22 cellular contexts compared by ENCODE assay signal in the genomic region with DNA sequence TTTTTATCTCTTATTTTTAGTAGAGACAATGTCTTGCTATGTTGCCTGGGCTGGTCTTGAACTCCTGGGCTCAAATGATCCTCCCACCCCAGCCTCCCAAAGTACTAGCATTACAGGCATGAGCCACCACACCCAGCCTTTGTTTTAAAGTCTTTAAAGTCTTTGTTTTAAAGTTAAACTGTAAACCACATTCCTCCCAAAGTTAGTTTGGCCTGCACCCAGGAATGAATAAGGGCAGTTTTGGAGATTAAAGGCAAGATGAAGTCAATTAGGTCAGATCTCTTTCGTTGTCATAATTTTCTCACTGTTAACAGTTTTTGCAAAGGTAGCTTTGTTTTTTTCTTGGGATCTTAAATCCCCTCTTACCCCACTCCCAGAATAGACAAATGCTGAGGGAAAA.
A peak's percentile ranks its signal among the peaks of the same experiment; 100 is the strongest.
DNase-seq lines count a peak whose midpoint lies in the region; ATAC-seq and TF ChIP-seq lines count a peak whose summit lies in the region.
"Had no signal": no experiment of that assay in that cellular context is flagged by ENCODE, and none has a peak within 500 bp of the region (broad histone marks: within the 10 kb centered on the region; RNA-seq: fewer than 3 reads in every experiment).

No MANE protein-coding gene starts in this region.

- H3K9ac ChIP-seq in mesendoderm (ENCODE audit: low read length) = no peak overlapping the region
- H3K9ac ChIP-seq: KMS-11 had no signal

- H3K4me3 ChIP-seq in cardiac muscle cell (no peak overlapping the region), fibroblast of the aortic adventitia (ENCODE audit: low read depth, low read length) (no peak overlapping the region), mesendoderm (ENCODE audit: low read length) (no peak overlapping the region)
- H3K4me3 ChIP-seq: ascending aorta, coronary artery, right lobe of liver had no signal

- no peak overlapping the region for H3K4ac ChIP-seq in mesendoderm (ENCODE audit: low read depth, low read length)

- H2BK120ac ChIP-seq in mesendoderm (ENCODE audit: low read depth, low read length) = no peak overlapping the region

- peak overlapping the region; percentile 1 for H3K27ac Mint-ChIP-seq in activated CD8-positive, alpha-beta T cell treated with anti-CD3 and anti-CD28 coated beads for 36 hours
- peak overlapping the region; percentile 49 for H3K27ac Mint-ChIP-seq in stimulated activated naive B cell treated with anti-CD40 and anti-IgM and Interleukin-4, amounts not matched to agents 10 μg/mL and 1 μg/mL and 100 μg/mL, for 72 hours

- no peak overlapping the region for H2BK5ac ChIP-seq in mesendoderm (ENCODE audit: low read length)

- no peak overlapping the region for H4K5ac ChIP-seq in mesendoderm (ENCODE audit: low read length)

- H3K4me3 Mint-ChIP-seq in activated CD8-positive, alpha-beta T cell treated with anti-CD3 and anti-CD28 coated beads for 36 hours = no peak overlapping the region
- H3K4me3 Mint-ChIP-seq in stimulated activated naive B cell treated with anti-CD40 and anti-IgM and Interleukin-4, amounts not matched to agents 10 μg/mL and 1 μg/mL and 100 μg/mL, for 72 hours = no peak overlapping the region

- no peaks in the 10 kb centered on the region for H3K9me3 Mint-ChIP-seq in activated CD8-positive, alpha-beta T cell treated with anti-CD3 and anti-CD28 coated beads for 36 hours
- H3K9me3 Mint-ChIP-seq in stimulated activated naive B cell treated with anti-CD40 and anti-IgM and Interleukin-4, amounts not matched to agents 10 μg/mL and 1 μg/mL and 100 μg/mL, for 72 hours = no peaks in the 10 kb centered on the region

- no peak overlapping the region for H3K18ac ChIP-seq in mesendoderm (ENCODE audit: low read length)

- H2AK5ac ChIP-seq in mesendoderm (ENCODE audit: low read length) = no peak overlapping the region

- no CpG with 5 or more reads among the region's 1 CpG for WGBS in mesendoderm (ENCODE audit: extremely low coverage, insufficient coverage, low lambda C conversion rate)

- intact Hi-C loops in Right ventricle myocardium inferior (cut with DNase I) = no loop called here
- intact Hi-C loops in activated CD8-positive, alpha-beta T cell treated with anti-CD3 and anti-CD28 coated beads for 36 hours (cut with micrococcal nuclease) = no loop called here

- DNase-seq in cardiac muscle cell (ENCODE audit: low read depth in 1 of 2, low spot score in 1 of 2) (peak in 1 of 2 donors; percentile 33), Right ventricle myocardium inferior (ENCODE audit: missing footprints) (no peak), fibroblast of the aortic adventitia (ENCODE audit: low read depth) (peak; percentile 69), NCI-H345 (lab: John Stamatoyannopoulos, UW) (no peak), mesendoderm (no peak)
- no peak for DNase-seq in activated CD8-positive, alpha-beta T cell treated with anti-CD3 and anti-CD28 coated beads for 36 hours
- DNase-seq in stimulated activated naive B cell treated with anti-CD40 and anti-IgM and Interleukin-4, amounts not matched to agents 10 μg/mL and 1 μg/mL and 100 μg/mL, for 72 hours = no peak
- DNase-seq: activated CD4-positive, CD25-positive, alpha-beta regulatory T cell; activated effector memory CD4-positive, alpha-beta T cell treated with anti-CD3 and anti-CD28 coated beads, Interleukin-2, amount 50 U/mL, for 16 hours; HCEC 1CT; NCI-H1105 treated with DMSO at 0.1 percent for 48 hours; NCI-H2107; NCI-H526; right lobe of liver; SHP77; stimulated activated naive CD8-positive, alpha-beta T cell treated with anti-CD3 and anti-CD28 coated beads, Interleukin-15, Interleukin-2, amounts not matched to agents 100 U/mL and 50 U/mL, for 24 hours; T-helper 1 cell; trophoblast cell had no signal

- H3K9me3 ChIP-seq in cardiac muscle cell (ENCODE audit: low read depth) = no peaks in the 10 kb centered on the region
- H3K9me3 ChIP-seq: ascending aorta, right lobe of liver had no signal

- CTCF ChIA-PET in activated CD8-positive, alpha-beta T cell treated with anti-CD3 and anti-CD28 coated beads for 36 hours (lab: Charles Lee) = interaction anchor here (0.8 kb wide), 1 partner anchor 207 kb away, joined by 3 read pairs; no protein-coding TSS in a partner anchor

- H3K4me1 ChIP-seq in cardiac muscle cell (ENCODE audit: low read depth) (no peaks in the 10 kb centered on the region), mesendoderm (ENCODE audit: control insufficient read depth, low read depth, low read length) (no peaks in the 10 kb centered on the region)
- H3K4me1 ChIP-seq: ascending aorta, right lobe of liver had no signal

- no peak overlapping the region for H4K8ac ChIP-seq in mesendoderm (ENCODE audit: low read depth, low read length)

- H3K27ac ChIP-seq in cardiac muscle cell (peak overlapping the region; percentile 55), mesendoderm (ENCODE audit: low read depth, low read length) (no peak overlapping the region)
- H3K27ac ChIP-seq: ascending aorta, coronary artery, KMS-11, right lobe of liver had no signal

- no peak for ATAC-seq in Right ventricle myocardium inferior
- no peak for ATAC-seq in activated CD8-positive, alpha-beta T cell treated with anti-CD3 and anti-CD28 coated beads for 36 hours
- no peak for ATAC-seq in stimulated activated naive B cell treated with anti-CD40 and anti-IgM and Interleukin-4, amounts not matched to agents 10 μg/mL and 1 μg/mL and 100 μg/mL, for 72 hours (replicated peaks)
- no peak for ATAC-seq in GM19328 (IDR thresholded peaks at IDR 0.05; ENCODE audit: unreplicated experiment)
- ATAC-seq: right lobe of liver; stimulated activated naive CD8-positive, alpha-beta T cell treated with anti-CD3 and anti-CD28 coated beads, Interleukin-15, Interleukin-2, amounts not matched to agents 100 U/mL and 50 U/mL, for 24 hours had no signal

- no peak overlapping the region for H3K23ac ChIP-seq in mesendoderm (ENCODE audit: low read length)

- no peak overlapping the region for H2BK15ac ChIP-seq in mesendoderm (replicated peaks; ENCODE audit: low read depth)

- H3K27me3 ChIP-seq in cardiac muscle cell (no peaks in the 10 kb centered on the region), mesendoderm (ENCODE audit: insufficient read depth, low read length, poor library complexity) (no peaks in the 10 kb centered on the region)
- H3K27me3 ChIP-seq: ascending aorta, right lobe of liver had no signal

- H3K56ac ChIP-seq in mesendoderm (ENCODE audit: low read length) = no peak overlapping the region

- H3K4me1 Mint-ChIP-seq in activated CD8-positive, alpha-beta T cell treated with anti-CD3 and anti-CD28 coated beads for 36 hours (ENCODE audit: low read depth) = peaks cover 4% of the 10 kb centered on the region
- H3K4me1 Mint-ChIP-seq in stimulated activated naive B cell treated with anti-CD40 and anti-IgM and Interleukin-4, amounts not matched to agents 10 μg/mL and 1 μg/mL and 100 μg/mL, for 72 hours = peaks cover 0 to 11% of the 10 kb centered on the region in 2 donors

- H3K4me2 ChIP-seq in mesendoderm (ENCODE audit: low read length) = no peak overlapping the region
- H3K4me2 ChIP-seq: KMS-11 had no signal

- no peaks in the 10 kb centered on the region for H3K79me1 ChIP-seq in mesendoderm (ENCODE audit: low read length)

- peaks cover 10% of the 10 kb centered on the region for H3K36me3 ChIP-seq in cardiac muscle cell
- H3K36me3 ChIP-seq in mesendoderm (ENCODE audit: control insufficient read depth, insufficient read depth, low read length) = no peaks in the 10 kb centered on the region

- H3K36me3 Mint-ChIP-seq in activated CD8-positive, alpha-beta T cell treated with anti-CD3 and anti-CD28 coated beads for 36 hours (ENCODE audit: low read depth) = peaks cover 17% of the 10 kb centered on the region
- H3K36me3 Mint-ChIP-seq in stimulated activated naive B cell treated with anti-CD40 and anti-IgM and Interleukin-4, amounts not matched to agents 10 μg/mL and 1 μg/mL and 100 μg/mL, for 72 hours = peaks cover 25 to 42% of the 10 kb centered on the region in 2 donors

- POLR2A ChIA-PET in activated CD8-positive, alpha-beta T cell treated with anti-CD3 and anti-CD28 coated beads for 36 hours (lab: Charles Lee) = interaction anchor here (0.5 kb wide), 1 partner anchor 26 kb away, joined by 3 read pairs; no protein-coding TSS in a partner anchor

- no peaks in the 10 kb centered on the region for H3K27me3 Mint-ChIP-seq in activated CD8-positive, alpha-beta T cell treated with anti-CD3 and anti-CD28 coated beads for 36 hours
- H3K27me3 Mint-ChIP-seq in stimulated activated naive B cell treated with anti-CD40 and anti-IgM and Interleukin-4, amounts not matched to agents 10 μg/mL and 1 μg/mL and 100 μg/mL, for 72 hours = no peaks in the 10 kb centered on the region

- no peaks in the 10 kb centered on the region for H3K79me2 ChIP-seq in mesendoderm (ENCODE audit: control insufficient read depth, insufficient read depth, low read length)

- TF ChIP-seq CTCF in cardiac muscle cell (IDR thresholded peaks at IDR 0.05; ENCODE audit: low read depth, low read length) (no peak), fibroblast of the aortic adventitia (IDR thresholded peaks at IDR 0.05; ENCODE audit: insufficient read depth, low read length) (no peak)
- no peak for TF ChIP-seq CTCF in activated CD8-positive, alpha-beta T cell treated with anti-CD3 and anti-CD28 coated beads for 36 hours (IDR thresholded peaks at IDR 0.05)
